Comparison of ENCODE assay signal across 8 cellular contexts in genomic region chr17:49260011-49260921, GRCh38. TPM values are rescaled to one million over a fixed set of nuclear protein-coding genes. Genes with fewer than 3 reads are reported as not detected.
DNase-seq lines count a peak whose midpoint lies in the region; ATAC-seq and TF ChIP-seq lines count a peak whose summit lies in the region.

No MANE protein-coding gene starts in this region.

- peak; percentile 46 for DNase-seq in AG09319 (ENCODE audit: extremely low read depth, low read depth)
- peak; percentile 67 for DNase-seq in HEK293T (ENCODE audit: extremely low spot score)
- DNase-seq in SKM-1 (lab: John Stamatoyannopoulos, UW; ENCODE audit: unreplicated experiment), result peak; percentile 82
- peak; percentile 52 to 73 for DNase-seq in activated naive CD4-positive, alpha-beta T cell treated with anti-CD3 and anti-CD28 coated beads, Interleukin-2, amount 50 U/mL, for 72 hours (ENCODE audit: low spot score in 2 of 2)
- peak; percentile 3 to 76 (median 44) for DNase-seq in head of caudate nucleus
- peak; percentile 10 to 50 (median 20) for DNase-seq in ovary
- DNase-seq in tibial artery, result peak; percentile 71 to 73

- H3K27ac ChIP-seq in ovary (no peak overlapping the region), tibial artery (peak overlapping the region; percentile 69 to 84)

- no peaks in the 10 kb centered on the region for H3K27me3 ChIP-seq in ovary
- no peaks in the 10 kb centered on the region for H3K27me3 ChIP-seq in tibial artery

- peak overlapping the region; percentile 22 to 78 for H3K27ac Mint-ChIP-seq in activated naive CD4-positive, alpha-beta T cell treated with anti-CD3 and anti-CD28 coated beads, Interleukin-2, amount 50 U/mL, for 72 hours

- peaks cover 1% of the 10 kb centered on the region for H3K4me1 ChIP-seq in ovary (ENCODE audit: insufficient read depth)
- H3K4me1 ChIP-seq in tibial artery, result peaks cover 0 to 9% (median 4%) of the 10 kb centered on the region in 4 donors

- H3K9me3 Mint-ChIP-seq in activated naive CD4-positive, alpha-beta T cell treated with anti-CD3 and anti-CD28 coated beads, Interleukin-2, amount 50 U/mL, for 72 hours, result no peaks in the 10 kb centered on the region

- peak overlapping the region; percentile 23 for H3K4me3 ChIP-seq in ovary
- H3K4me3 ChIP-seq in tibial artery, result peak overlapping the region; percentile 56 to 77

- POLR2A ChIA-PET in HEK293T (lab: Yijun Ruan, JAX), result interaction anchor here (0.7 to 2.0 kb wide), 9 partner anchors 8 to 68 kb away, joined by 3 to 9 read pairs (median 4); partner anchors contain the start of gene PHOSPHO1

- H3K36me3 ChIP-seq in ovary, result no peaks in the 10 kb centered on the region
- H3K36me3 ChIP-seq in tibial artery, result no peaks in the 10 kb centered on the region

- intact Hi-C loops in head of caudate nucleus (cut with DNase I), result no loop called here
- intact Hi-C loops in ovary (cut with DNase I), result no loop called here
- intact Hi-C loops in tibial artery (cut with DNase I; ENCODE audit: low total_unique reads), result no loop called here

- TF ChIP-seq EP300 in ovary (IDR thresholded peaks at IDR 0.05), result no peak

- no peak for TF ChIP-seq POLR2A in ovary (IDR thresholded peaks at IDR 0.05)

- no peaks in the 10 kb centered on the region for H3K9me3 ChIP-seq in ovary
- no peaks in the 10 kb centered on the region for H3K9me3 ChIP-seq in tibial artery

- peak; percentile 87 to 95 for ATAC-seq in activated naive CD4-positive, alpha-beta T cell treated with anti-CD3 and anti-CD28 coated beads, Interleukin-2, amount 50 U/mL, for 72 hours
- ATAC-seq in HG02571 (IDR thresholded peaks at IDR 0.05; ENCODE audit: unreplicated experiment), result no peak

- no peaks in the 10 kb centered on the region for H3K36me3 Mint-ChIP-seq in activated naive CD4-positive, alpha-beta T cell treated with anti-CD3 and anti-CD28 coated beads, Interleukin-2, amount 50 U/mL, for 72 hours

- CTCF ChIA-PET in HEK293T (lab: Yijun Ruan, JAX), result interaction anchor here (0.8 to 1.0 kb wide), 2 partner anchors 32 to 231 kb away, joined by 3 to 5 read pairs; no protein-coding TSS in a partner anchor

- WGBS in ovary, 3 donors, result 2 to 4% (median 2%) methylated on average over 44 to 82 of the region's 82 CpGs

- TF ChIP-seq CTCF in AG09319 (IDR thresholded peaks at IDR 0.05; ENCODE audit: low read depth, low read length), result no peak
- TF ChIP-seq CTCF in ovary (IDR thresholded peaks at IDR 0.05), result no peak
- TF ChIP-seq CTCF in tibial artery (IDR thresholded peaks at IDR 0.05), result no peak

TF ChIP-seq in HEK293T, 16 proteins besides CTCF, POLR2A, EP300 and RAD21:
- TF ChIP-seq CTBP1 (IDR thresholded peaks at IDR 0.05; ENCODE audit: borderline replicate concordance) (no peak), NFRKB (IDR thresholded peaks at IDR 0.05) (no peak), L3MBTL2 (conservative IDR thresholded peaks at IDR 0.05) (0 out of 2 replicates have a peak, but pooled peaks have one; percentile 5)

RNA-seq across cellular contexts. Expression of gene PHOSPHO1, which starts 29.7 kb away (rescaled TPM):
- total RNA-seq in activated naive CD4-positive, alpha-beta T cell treated with anti-CD3 and anti-CD28 coated beads, Interleukin-2, amount 50 U/mL, for 72 hours, result not detected
- total RNA-seq in ovary, result under 1 TPM in 3 of 7 donors, not detected in 4; 0.23 to 0.92 (median 0.26) TPM
- polyA plus RNA-seq in ovary, result under 1 TPM in 1 of 2 donors, not detected in 1; 0.24 TPM

RNA-seq across cellular contexts. Expression of gene ABI3, which starts 49.8 kb away (rescaled TPM):
- total RNA-seq in activated naive CD4-positive, alpha-beta T cell treated with anti-CD3 and anti-CD28 coated beads, Interleukin-2, amount 50 U/mL, for 72 hours, result 10 to 100 TPM; 35.3 to 41.5 TPM
- total RNA-seq in ovary, result 1 to 10 TPM; 2.3 to 6.7 (median 4.4) TPM
- 1 to 10 TPM; 3.5 to 4.6 TPM for polyA plus RNA-seq in ovary

RNA-seq across cellular contexts. Expression of gene GNGT2, which starts 49.9 kb away (rescaled TPM):
- 10 to 100 TPM; 37.5 to 40.2 TPM for total RNA-seq in activated naive CD4-positive, alpha-beta T cell treated with anti-CD3 and anti-CD28 coated beads, Interleukin-2, amount 50 U/mL, for 72 hours
- total RNA-seq in ovary, result 1 to 10 TPM in 6 of 7 donors, under 1 TPM in 1; 0.48 to 2.9 (median 1.5) TPM
- polyA plus RNA-seq in ovary, result 1 to 10 TPM; 2.6 to 4.6 TPM

Comparison
In these comparisons a context has a peak if more than half of its experiments do, and no peak if none do; other contexts are left out.
1. DNase-seq: peak in every context shown above with its lines; median percentile 82 in SKM-1; 72 in tibial artery; 67 in HEK293T; 62 in activated naive CD4-positive, alpha-beta T cell treated with anti-CD3 and anti-CD28 coated beads, Interleukin-2, amount 50 U/mL, for 72 hours; 46 in AG09319; 44 in head of caudate nucleus; 20 in ovary.
2. H3K27ac ChIP-seq: peak in tibial artery (2 of 2); none in ovary (0 of 2).
3. RNA of gene ABI3, which starts 49.8 kb away (total RNA-seq): 35.3 to 41.5 TPM in activated naive CD4-positive, alpha-beta T cell treated with anti-CD3 and anti-CD28 coated beads, Interleukin-2, amount 50 U/mL, for 72 hours; 2.3 to 6.7 TPM in ovary; every median in the first group is over 4 times any median in the second.
4. RNA of gene GNGT2, which starts 49.9 kb away (total RNA-seq): 37.5 to 40.2 TPM in activated naive CD4-positive, alpha-beta T cell treated with anti-CD3 and anti-CD28 coated beads, Interleukin-2, amount 50 U/mL, for 72 hours; 0.48 to 2.9 TPM in ovary; every median in the first group is over 4 times any median in the second.